Comparison of ENCODE assay signal across 16 cellular contexts in the genomic region with DNA sequence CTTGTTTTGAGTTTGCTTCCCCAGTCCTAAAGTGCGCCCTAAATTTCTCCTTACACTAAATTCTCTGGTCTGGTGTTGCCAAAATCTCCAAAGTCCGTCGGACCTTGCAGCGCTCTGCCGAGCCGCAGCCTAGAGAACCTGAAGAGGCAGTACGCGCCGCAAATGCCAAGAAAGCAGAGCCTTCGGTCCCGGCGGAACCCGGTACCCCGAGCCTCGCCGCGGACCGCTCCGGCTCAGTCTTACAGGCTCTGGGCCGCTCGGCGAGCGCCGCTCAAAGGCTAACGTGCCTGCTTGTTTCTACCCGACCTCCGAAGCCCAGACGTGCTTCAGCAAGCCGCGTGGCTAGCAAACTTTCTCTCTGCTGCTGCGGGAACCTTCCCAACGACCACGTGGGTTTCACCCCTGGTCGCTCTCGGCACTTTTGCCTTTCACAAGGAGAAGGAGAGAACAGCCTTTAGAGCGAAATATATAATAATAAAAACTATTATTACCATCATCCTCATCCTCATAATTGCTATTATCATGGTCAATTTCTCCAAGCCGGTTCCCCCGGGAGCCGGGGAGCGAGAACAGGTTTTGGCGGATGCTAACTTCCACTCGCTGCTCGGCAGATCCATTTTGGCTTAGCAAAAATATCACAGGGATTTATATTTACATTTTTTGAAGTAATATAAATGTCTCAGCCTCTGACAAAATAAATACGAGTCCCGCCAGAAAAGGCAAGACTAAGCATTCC. TPM values are rescaled to one million over a fixed set of nuclear protein-coding genes. Genes with fewer than 3 reads are reported as not detected.
A peak's percentile ranks its signal among the peaks of the same experiment; 100 is the strongest.
DNase-seq lines count a peak whose midpoint lies in the region; ATAC-seq, FAIRE-seq and TF ChIP-seq lines count a peak whose summit lies in the region.
"Had no signal": no experiment of that assay in that cellular context is flagged by ENCODE, and none has a peak within 500 bp of the region (broad histone marks: within the 10 kb centered on the region; RNA-seq: fewer than 3 reads in every experiment).

No MANE protein-coding gene starts in this region.

- H3K27me3 ChIP-seq in breast epithelium (peaks cover 0 to 89% of the 10 kb centered on the region in 2 donors), keratinocyte (ENCODE audit: control insufficient read depth, extremely low read depth, insufficient read depth, low read length) (peaks cover 59% of the 10 kb centered on the region), thoracic aorta (replicated peaks; ENCODE audit: insufficient read depth) (no peaks in the 10 kb centered on the region), SJCRH30 (no peaks in the 10 kb centered on the region)

- no peak overlapping the region for H3K9ac ChIP-seq in keratinocyte (ENCODE audit: control insufficient read depth, extremely low read depth, insufficient read depth, low read length)

- no peaks in the 10 kb centered on the region for H3K4me1 ChIP-seq in breast epithelium
- H3K4me1 ChIP-seq in keratinocyte (ENCODE audit: control insufficient read depth, extremely low read depth, insufficient read depth, low read length): no peaks in the 10 kb centered on the region
- H3K4me1 ChIP-seq in thoracic aorta (ENCODE audit: control insufficient read depth in 1 of 2, low read depth in 2 of 2): peaks cover 0 to 6% of the 10 kb centered on the region in 2 donors
- no peaks in the 10 kb centered on the region for H3K4me1 ChIP-seq in SJCRH30
- H3K4me1 ChIP-seq: ascending aorta had no signal

- H2AFZ ChIP-seq in keratinocyte (ENCODE audit: control insufficient read depth, low read length): no peak overlapping the region

- POLR2A ChIA-PET in MCF 10A (lab: Yijun Ruan, JAX): no interaction called here

- DNase-seq in breast epithelium (ENCODE audit: low spot score in 2 of 2) (no peak), MCF 10A (ENCODE audit: unreplicated experiment) (no peak), astrocyte of the hippocampus (ENCODE audit: low read depth, low spot score) (peak; percentile 5), keratinocyte (ENCODE audit: low read depth, low spot score) (no peak), thoracic aorta (ENCODE audit: low spot score) (no peak), SJCRH30 (no peak)
- DNase-seq in activated naive CD4-positive, alpha-beta T cell treated with anti-CD3 and anti-CD28 coated beads for 36 hours: no peak
- DNase-seq: activated CD4-positive, alpha-beta T cell treated with anti-CD3 and anti-CD28 coated beads for 1 hour; activated T-cell treated with anti-CD3 and anti-CD28 coated beads, Interleukin-2, amount 50 U/mL, for 48 hours; DMS79; NCI-H2029; occipital lobe had no signal

- H3K27ac ChIP-seq in breast epithelium: no peak overlapping the region
- no peak overlapping the region for H3K27ac ChIP-seq in keratinocyte (ENCODE audit: control insufficient read depth, insufficient read depth, low read length)
- H3K27ac ChIP-seq in thoracic aorta: no peak overlapping the region
- H3K27ac ChIP-seq in SJCRH30: no peak overlapping the region
- H3K27ac ChIP-seq: ascending aorta, SK-N-MC had no signal

- H4K20me1 ChIP-seq in keratinocyte (ENCODE audit: control insufficient read depth, extremely low read depth, insufficient read depth, low read length): no peaks in the 10 kb centered on the region

- no peaks in the 10 kb centered on the region for H3K4me1 Mint-ChIP-seq in MCF 10A (ENCODE audit: insufficient read depth, unreplicated experiment)
- peaks cover 2% of the 10 kb centered on the region for H3K4me1 Mint-ChIP-seq in activated naive CD4-positive, alpha-beta T cell treated with anti-CD3 and anti-CD28 coated beads for 36 hours (ENCODE audit: low read depth)

- peak overlapping the region; percentile 14 for H3K4me2 ChIP-seq in keratinocyte (ENCODE audit: control insufficient read depth, extremely low read depth, insufficient read depth, low read depth, low read length)

- H3K9me3 Mint-ChIP-seq in MCF 10A (ENCODE audit: unreplicated experiment): peaks cover 14% of the 10 kb centered on the region
- H3K9me3 Mint-ChIP-seq in activated naive CD4-positive, alpha-beta T cell treated with anti-CD3 and anti-CD28 coated beads for 36 hours: peaks cover 3% of the 10 kb centered on the region

- peak overlapping the region in 2 of 3 donors; percentile 14 to 44 for H3K4me3 ChIP-seq in breast epithelium
- H3K4me3 ChIP-seq in keratinocyte (ENCODE audit: control insufficient read depth in 2 of 3, extremely low read depth in 1 of 3, insufficient read depth in 2 of 3, low read depth in 1 of 3, low read length in 3 of 3): no peak overlapping the region
- peak overlapping the region; percentile 49 for H3K4me3 ChIP-seq in thoracic aorta
- H3K4me3 ChIP-seq in SJCRH30: no peak overlapping the region
- H3K4me3 ChIP-seq: SK-N-MC had no signal

- CTCF ChIA-PET in MCF 10A (lab: Yijun Ruan, JAX): no interaction called here
- CTCF ChIA-PET in activated naive CD4-positive, alpha-beta T cell treated with anti-CD3 and anti-CD28 coated beads for 36 hours (lab: Charles Lee): no interaction called here

- FAIRE-seq in keratinocyte (lab: Jason Lieb, UNC): no peak

- peaks cover 6% of the 10 kb centered on the region for H3K36me3 Mint-ChIP-seq in MCF 10A (ENCODE audit: insufficient read depth, unreplicated experiment)
- H3K36me3 Mint-ChIP-seq in activated naive CD4-positive, alpha-beta T cell treated with anti-CD3 and anti-CD28 coated beads for 36 hours (ENCODE audit: low read depth): peaks cover 2% of the 10 kb centered on the region

- TF ChIP-seq POLR2A in breast epithelium (IDR thresholded peaks at IDR 0.05): no peak

- peaks cover 34% of the 10 kb centered on the region for H3K27me3 Mint-ChIP-seq in MCF 10A (ENCODE audit: insufficient read depth, unreplicated experiment)
- peaks cover 37% of the 10 kb centered on the region for H3K27me3 Mint-ChIP-seq in activated naive CD4-positive, alpha-beta T cell treated with anti-CD3 and anti-CD28 coated beads for 36 hours (ENCODE audit: low read depth)

- no peaks in the 10 kb centered on the region for H3K9me3 ChIP-seq in breast epithelium
- H3K9me3 ChIP-seq in keratinocyte (ENCODE audit: control insufficient read depth, low read depth, low read length): peaks cover 4% of the 10 kb centered on the region
- no peaks in the 10 kb centered on the region for H3K9me3 ChIP-seq in thoracic aorta
- no peaks in the 10 kb centered on the region for H3K9me3 ChIP-seq in SJCRH30 (replicated peaks)
- H3K9me3 ChIP-seq: ascending aorta had no signal

- no peak overlapping the region for H3K27ac Mint-ChIP-seq in MCF 10A (ENCODE audit: low read depth, unreplicated experiment)
- H3K27ac Mint-ChIP-seq in activated naive CD4-positive, alpha-beta T cell treated with anti-CD3 and anti-CD28 coated beads for 36 hours: no peak overlapping the region

- TF ChIP-seq CTCF in breast epithelium (IDR thresholded peaks at IDR 0.05): no peak
- no peak for TF ChIP-seq CTCF in MCF 10A (IDR thresholded peaks at IDR 0.05; ENCODE audit: unreplicated experiment)
- no peak for TF ChIP-seq CTCF in keratinocyte (optimal IDR thresholded peaks at IDR 0.05 in 1 of 3, IDR thresholded peaks at IDR 0.05 in 1 of 3, conservative IDR thresholded peaks at IDR 0.05 in 1 of 3; ENCODE audit: extremely low read depth in 1 of 3, insufficient read depth in 2 of 3, low read length in 3 of 3)
- no peak for TF ChIP-seq CTCF in thoracic aorta (IDR thresholded peaks at IDR 0.05)

- H3K36me3 ChIP-seq in breast epithelium: no peaks in the 10 kb centered on the region
- H3K36me3 ChIP-seq in keratinocyte (ENCODE audit: control insufficient read depth in 2 of 2, extremely low read depth in 1 of 2, insufficient read depth in 2 of 2, low read length in 2 of 2): no peaks in the 10 kb centered on the region
- no peaks in the 10 kb centered on the region for H3K36me3 ChIP-seq in thoracic aorta
- H3K36me3 ChIP-seq in SJCRH30: no peaks in the 10 kb centered on the region
- H3K36me3 ChIP-seq: ascending aorta had no signal

- BruUV-seq in MCF 10A (replicated peaks; lab: Mats Ljungman, UMichigan): no TSS peak

- no peak overlapping the region for H3K4me3 Mint-ChIP-seq in MCF 10A (ENCODE audit: unreplicated experiment)
- no peak overlapping the region for H3K4me3 Mint-ChIP-seq in activated naive CD4-positive, alpha-beta T cell treated with anti-CD3 and anti-CD28 coated beads for 36 hours

- dilution Hi-C loops in keratinocyte (cut with MboI; ENCODE audit: extremely low pct_ligation_motif_present, low sequenced_read_pairs): no loop called here

- intact Hi-C loops in breast epithelium (cut with DNase I; ENCODE audit: low total_unique reads): no loop called here
- intact Hi-C loops in MCF 10A (cut with micrococcal nuclease): loop anchor here (2.0 kb wide), 1 partner anchor 653 kb away; no protein-coding TSS in a partner anchor
- intact Hi-C loops in activated naive CD4-positive, alpha-beta T cell treated with anti-CD3 and anti-CD28 coated beads for 36 hours (cut with micrococcal nuclease): no loop called here

- H3K79me2 ChIP-seq in keratinocyte (ENCODE audit: control insufficient read depth, insufficient read depth, low read length): no peaks in the 10 kb centered on the region

- no peaks in the 10 kb centered on the region for H3K9me1 ChIP-seq in keratinocyte (ENCODE audit: control insufficient read depth, extremely low read depth, insufficient read depth, low read length)

- ATAC-seq in thoracic aorta (ENCODE audit: insufficient number of reproducible peaks, low FRiP score, low read depth) (no peak), HG03442 (IDR thresholded peaks at IDR 0.05; ENCODE audit: unreplicated experiment) (no peak)

RNA-seq across cellular contexts. Expression of a gene that starts 2.2 kb away (rescaled TPM):
- total RNA-seq in breast epithelium: not detected
- total RNA-seq in MCF 10A (2022): not detected in 2 replicates
- not detected in 3 replicates for polyA plus RNA-seq in keratinocyte
- polyA plus RNA-seq in keratinocyte (2011; ENCODE audit: low read depth): not detected
- not detected in 2 replicates for polyA plus RNA-seq in keratinocyte (2011; cell fraction: cytosol; rRNA removed)
- not detected in 2 replicates for polyA plus RNA-seq in keratinocyte (2011; cell fraction: nucleus; rRNA removed)
- polyA plus RNA-seq in keratinocyte (2012; ENCODE audit: low replicate concordance): 0.06 TPM in 1 of 2 replicates, not detected in the other
- not detected in 3 replicates for polyA minus RNA-seq in keratinocyte
- polyA minus RNA-seq in keratinocyte (2011; cell fraction: cytosol; rRNA and poly(A)+ RNA removed): not detected
- polyA minus RNA-seq in keratinocyte (2011; cell fraction: nucleus; rRNA and poly(A)+ RNA removed): not detected in 2 replicates
- total RNA-seq in thoracic aorta: not detected
- total RNA-seq in activated naive CD4-positive, alpha-beta T cell treated with anti-CD3 and anti-CD28 coated beads for 36 hours: not detected
- 0.04 and 0.05 TPM in 2 replicates for total RNA-seq in SJCRH30 (2014; rRNA removed; shearing (Covaris generic))
- total RNA-seq: ascending aorta, lower leg skin had no signal

Comparison
In these comparisons a context has a peak if more than half of its experiments do, and no peak if none do; other contexts are left out.
1. H3K4me3 ChIP-seq: peak in breast epithelium (2 of 3) and thoracic aorta (single experiment); none in keratinocyte (0 of 3) and SJCRH30 (single experiment).